Comparison of ENCODE assay signal across 8 cellular contexts in the genomic region with DNA sequence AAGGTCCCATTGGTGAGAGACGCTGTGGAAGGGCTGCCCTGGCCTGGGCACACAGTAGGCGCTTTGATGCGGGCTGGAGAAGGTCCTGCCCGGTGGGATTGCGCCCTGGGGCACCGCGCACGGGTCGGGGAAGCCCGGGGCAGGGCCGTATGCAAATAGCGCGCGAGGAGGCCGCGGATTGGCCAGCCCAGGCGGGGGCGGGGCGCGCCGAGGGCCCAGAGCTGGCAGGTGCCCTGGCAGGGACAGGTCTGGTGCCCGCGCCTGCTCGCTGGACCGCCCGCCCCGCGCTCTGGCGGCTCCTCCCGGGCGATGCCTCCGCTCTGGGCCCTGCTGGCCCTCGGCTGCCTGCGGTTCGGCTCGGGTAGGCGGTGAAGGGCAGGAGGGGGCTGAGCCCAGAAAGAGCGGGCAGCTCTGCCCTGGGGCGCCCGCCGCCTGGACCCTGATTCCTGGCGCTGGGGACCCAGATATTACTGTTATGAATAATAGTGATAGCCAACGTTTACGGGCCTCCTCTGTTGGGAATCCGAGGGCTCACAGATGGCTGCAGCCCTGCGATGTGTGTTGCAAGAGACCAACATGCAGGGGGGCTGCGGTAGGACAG. TPM values are rescaled to one million over a fixed set of nuclear protein-coding genes. Genes with fewer than 3 reads are reported as not detected.
DNase-seq lines count a peak whose midpoint lies in the region; ATAC-seq, FAIRE-seq and TF ChIP-seq lines count a peak whose summit lies in the region.

Gene UPK3A, plus strand, starts transcription at position 245 of the 601 bp plus-strand sequence. Its CDS starts 65 bp downstream, at position 310.

- TF ChIP-seq EP300 in stomach (IDR thresholded peaks at IDR 0.05), result no peak

- H3K36me3 ChIP-seq in endodermal cell (ENCODE audit: control insufficient read depth, insufficient read depth, low read length), result no peaks in the 10 kb centered on the region
- H3K36me3 ChIP-seq in stomach, result no peaks in the 10 kb centered on the region

- TF ChIP-seq POLR2A in stomach (IDR thresholded peaks at IDR 0.05), result no peak

- H3K9me3 ChIP-seq in endodermal cell (ENCODE audit: control insufficient read depth, low read length) (no peaks in the 10 kb centered on the region), stomach (no peaks in the 10 kb centered on the region)

- POLR2A ChIA-PET in activated CD4-positive, alpha-beta memory T cell treated with anti-CD3 and anti-CD28 coated beads, Interleukin-2, amount 10 ng/mL, durations not matched to agents 7 days and 5 days (lab: Charles Lee), result no interaction called here
- POLR2A ChIA-PET in naive thymus-derived CD8-positive, alpha-beta T cell (lab: Charles Lee), result no interaction called here

- DNase-seq in AG20443 (ENCODE audit: low spot score), result peak; percentile 53
- DNase-seq in LNCaP clone FGC (ENCODE audit: low read depth), result peak; percentile 48
- peak; percentile 52 for DNase-seq in activated CD4-positive, alpha-beta memory T cell treated with anti-CD3 and anti-CD28 coated beads, Interleukin-2, amount 10 ng/mL, durations not matched to agents 7 days and 5 days
- peak; percentile 96 for DNase-seq in endodermal cell
- peak; percentile 36 to 81 (median 57) for DNase-seq in naive thymus-derived CD8-positive, alpha-beta T cell
- DNase-seq in stomach, result peak; percentile 91
- DNase-seq in GM19239 (ENCODE audit: insufficient read length, low spot score), result no peak

- H3K4me1 Mint-ChIP-seq in activated CD4-positive, alpha-beta memory T cell treated with anti-CD3 and anti-CD28 coated beads, Interleukin-2, amount 10 ng/mL, durations not matched to agents 7 days and 5 days, result peaks cover 6% of the 10 kb centered on the region
- H3K4me1 Mint-ChIP-seq in endodermal cell, result peaks cover 17% of the 10 kb centered on the region
- H3K4me1 Mint-ChIP-seq in naive thymus-derived CD8-positive, alpha-beta T cell, result peaks cover 5 to 42% (median 10%) of the 10 kb centered on the region in 4 donors

- WGBS in endodermal cell (ENCODE audit: insufficient coverage in 1 of 2, insufficient read length in 1 of 2), 2 experiments, result 6 to 23% methylated on average over 11 to 47 of the region's 47 CpGs
- WGBS in stomach, 5 donors, result 7 to 13% (median 9%) methylated on average over 7 to 47 of the region's 47 CpGs

- no peak within 1 kb of the TSS for H3K27ac Mint-ChIP-seq in activated CD4-positive, alpha-beta memory T cell treated with anti-CD3 and anti-CD28 coated beads, Interleukin-2, amount 10 ng/mL, durations not matched to agents 7 days and 5 days
- no peak within 1 kb of the TSS for H3K27ac Mint-ChIP-seq in endodermal cell
- peak within 1 kb of the TSS in 4 of 10 donors; percentile 2 to 77 (median 45) for H3K27ac Mint-ChIP-seq in naive thymus-derived CD8-positive, alpha-beta T cell

- FAIRE-seq in GM19239 (lab: Jason Lieb, UNC), result no peak

- intact Hi-C loops in stomach (cut with DNase I; ENCODE audit: low total_unique reads), result no loop called here

- CTCF ChIA-PET in activated CD4-positive, alpha-beta memory T cell treated with anti-CD3 and anti-CD28 coated beads, Interleukin-2, amount 10 ng/mL, durations not matched to agents 7 days and 5 days (lab: Charles Lee), result no interaction called here

- H3K27me3 Mint-ChIP-seq in activated CD4-positive, alpha-beta memory T cell treated with anti-CD3 and anti-CD28 coated beads, Interleukin-2, amount 10 ng/mL, durations not matched to agents 7 days and 5 days, result peaks cover 24% of the 10 kb centered on the region
- H3K27me3 Mint-ChIP-seq in endodermal cell (ENCODE audit: insufficient read depth), result peaks cover 59% of the 10 kb centered on the region
- peaks cover 3 to 15% (median 9%) of the 10 kb centered on the region in 5 donors for H3K27me3 Mint-ChIP-seq in naive thymus-derived CD8-positive, alpha-beta T cell

- H3K4me1 ChIP-seq in endodermal cell (ENCODE audit: control insufficient read depth, insufficient read depth, low read length) (peaks cover 9% of the 10 kb centered on the region), stomach (peaks cover 8 to 29% (median 20%) of the 10 kb centered on the region in 4 donors)

- H3K4me3 ChIP-seq in LNCaP clone FGC (ENCODE audit: low read depth, low read length), result peak within 1 kb of the TSS; percentile 59
- H3K4me3 ChIP-seq in endodermal cell (ENCODE audit: low read length), result peak within 1 kb of the TSS; percentile 67
- H3K4me3 ChIP-seq in stomach, result peak within 1 kb of the TSS; percentile 32 to 41 (median 34)

- H3K9ac ChIP-seq in endodermal cell (ENCODE audit: extremely low read depth, low read length, poor library complexity, severe bottlenecking), result no peak within 1 kb of the TSS

- ATAC-seq in naive thymus-derived CD8-positive, alpha-beta T cell, result peak; percentile 99
- no peak for ATAC-seq in GM19324 (IDR thresholded peaks at IDR 0.05; ENCODE audit: low FRiP score, unreplicated experiment)

- no peak within 1 kb of the TSS for H3K27ac ChIP-seq in endodermal cell (ENCODE audit: low read depth, low read length)
- H3K27ac ChIP-seq in stomach, result peak within 1 kb of the TSS in 1 of 5 donors; percentile 58

- TF ChIP-seq CTCF in LNCaP clone FGC (IDR thresholded peaks at IDR 0.05; ENCODE audit: control insufficient read depth, extremely low read depth, insufficient read depth), result no peak
- no peak for TF ChIP-seq CTCF in endodermal cell (conservative IDR thresholded peaks at IDR 0.05)
- TF ChIP-seq CTCF in stomach (IDR thresholded peaks at IDR 0.05), result no peak

- H3K9me3 Mint-ChIP-seq in activated CD4-positive, alpha-beta memory T cell treated with anti-CD3 and anti-CD28 coated beads, Interleukin-2, amount 10 ng/mL, durations not matched to agents 7 days and 5 days, result no peaks in the 10 kb centered on the region
- no peaks in the 10 kb centered on the region for H3K9me3 Mint-ChIP-seq in endodermal cell
- no peaks in the 10 kb centered on the region for H3K9me3 Mint-ChIP-seq in naive thymus-derived CD8-positive, alpha-beta T cell

- H3K27me3 ChIP-seq in endodermal cell (ENCODE audit: control insufficient read depth, insufficient read depth, low read length, poor library complexity, severe bottlenecking) (peaks cover 42% of the 10 kb centered on the region), stomach (peaks cover 0 to 20% (median 8%) of the 10 kb centered on the region in 3 donors)

- H3K4me3 Mint-ChIP-seq in activated CD4-positive, alpha-beta memory T cell treated with anti-CD3 and anti-CD28 coated beads, Interleukin-2, amount 10 ng/mL, durations not matched to agents 7 days and 5 days, result no peak within 1 kb of the TSS
- peak within 1 kb of the TSS; percentile 60 for H3K4me3 Mint-ChIP-seq in endodermal cell
- H3K4me3 Mint-ChIP-seq in naive thymus-derived CD8-positive, alpha-beta T cell, result peak within 1 kb of the TSS; percentile 24 to 65 (median 50)

- H3K36me3 Mint-ChIP-seq in activated CD4-positive, alpha-beta memory T cell treated with anti-CD3 and anti-CD28 coated beads, Interleukin-2, amount 10 ng/mL, durations not matched to agents 7 days and 5 days (ENCODE audit: low read depth), result no peaks in the 10 kb centered on the region
- no peaks in the 10 kb centered on the region for H3K36me3 Mint-ChIP-seq in endodermal cell (ENCODE audit: low read depth)
- no peaks in the 10 kb centered on the region for H3K36me3 Mint-ChIP-seq in naive thymus-derived CD8-positive, alpha-beta T cell

RNA-seq across cellular contexts. Expression of gene UPK3A, which starts in this region (rescaled TPM):
- total RNA-seq in activated CD4-positive, alpha-beta memory T cell treated with anti-CD3 and anti-CD28 coated beads, Interleukin-2, amount 10 ng/mL, durations not matched to agents 7 days and 5 days, result not detected
- total RNA-seq in endodermal cell (not detected), stomach (1 to 10 TPM in 1 of 5 donors, not detected in 4; 1.3 TPM)
- 0.21 TPM for polyA plus RNA-seq in endodermal cell (2013, experiment 1 of 2)
- polyA plus RNA-seq in endodermal cell (2013, experiment 2 of 2), result not detected
- total RNA-seq in naive thymus-derived CD8-positive, alpha-beta T cell, result not detected
- polyA plus RNA-seq in naive thymus-derived CD8-positive, alpha-beta T cell, result not detected
- polyA plus RNA-seq in stomach, result under 1 TPM in 2 of 3 donors, not detected in 1; 0.10 to 0.76 TPM

Comparison
In these comparisons a context has a peak if more than half of its experiments do, and no peak if none do; other contexts are left out.
1. Peak in DNase-seq in activated CD4-positive, alpha-beta memory T cell treated with anti-CD3 and anti-CD28 coated beads, Interleukin-2, amount 10 ng/mL, durations not matched to agents 7 days and 5 days; RNA of the gene not detected or under 1 TPM.
2. Peak in DNase-seq and H3K4me3 ChIP-seq in endodermal cell; RNA of the gene not detected or under 1 TPM.
3. Peak in DNase-seq and ATAC-seq in naive thymus-derived CD8-positive, alpha-beta T cell; RNA of the gene not detected or under 1 TPM.